In genomic region chr1:2554621-2555387, GRCh38 we compare ENCODE assay signal across 8 cellular contexts. TPM values are rescaled to one million over a fixed set of nuclear protein-coding genes. Genes with fewer than 3 reads are reported as not detected.
DNase-seq lines count a peak whose midpoint lies in the region; ATAC-seq and TF ChIP-seq lines count a peak whose summit lies in the region.

No MANE protein-coding gene starts in this region.

- H3K27ac Mint-ChIP-seq in CD4-positive, alpha-beta T cell: peak overlapping the region; percentile 98
- H3K27ac Mint-ChIP-seq in stimulated activated naive B cell treated with anti-CD40 and anti-IgM and Interleukin-4, amounts not matched to agents 10 μg/mL and 1 μg/mL and 100 μg/mL, for 72 hours: peak overlapping the region; percentile 98

- H3K27me3 ChIP-seq in CD4-positive, alpha-beta T cell (ENCODE audit: control insufficient read depth, insufficient read depth, low read length): no peaks in the 10 kb centered on the region

- no peaks in the 10 kb centered on the region for H3K9me3 Mint-ChIP-seq in CD4-positive, alpha-beta T cell
- H3K9me3 Mint-ChIP-seq in stimulated activated naive B cell treated with anti-CD40 and anti-IgM and Interleukin-4, amounts not matched to agents 10 μg/mL and 1 μg/mL and 100 μg/mL, for 72 hours: no peaks in the 10 kb centered on the region

- H3K27me3 Mint-ChIP-seq in CD4-positive, alpha-beta T cell: no peaks in the 10 kb centered on the region
- H3K27me3 Mint-ChIP-seq in stimulated activated naive B cell treated with anti-CD40 and anti-IgM and Interleukin-4, amounts not matched to agents 10 μg/mL and 1 μg/mL and 100 μg/mL, for 72 hours: no peaks in the 10 kb centered on the region

- peak in 9 of 10 experiments; percentile 23 to 65 (median 56) for DNase-seq in CD4-positive, alpha-beta T cell
- peak; percentile 18 to 34 for DNase-seq in Kasumi-1 (lab: John Stamatoyannopoulos, UW)
- DNase-seq in activated gamma-delta T cell treated with anti-CD3 and anti-CD28 coated beads, Interleukin-2, amount 50 U/mL, for 16 hours (ENCODE audit: low read depth): peak; percentile 45
- peak in 1 of 2 donors; percentile 64 for DNase-seq in left colon
- peak; percentile 61 for DNase-seq in stimulated activated naive B cell treated with anti-CD40 and anti-IgM and Interleukin-4, amounts not matched to agents 10 μg/mL and 1 μg/mL and 100 μg/mL, for 72 hours
- DNase-seq in EL: no peak
- DNase-seq in epidermal melanocyte (ENCODE audit: insufficient read length, low spot score): no peak
- no peak for DNase-seq in omental fat pad (ENCODE audit: low spot score)

- peaks cover 20% of the 10 kb centered on the region for H3K36me3 Mint-ChIP-seq in CD4-positive, alpha-beta T cell (ENCODE audit: low read depth)
- peaks cover 51 to 58% of the 10 kb centered on the region in 2 donors for H3K36me3 Mint-ChIP-seq in stimulated activated naive B cell treated with anti-CD40 and anti-IgM and Interleukin-4, amounts not matched to agents 10 μg/mL and 1 μg/mL and 100 μg/mL, for 72 hours

- ATAC-seq in CD4-positive, alpha-beta T cell (ENCODE audit: poor library complexity): peak; percentile 46
- ATAC-seq in left colon (peak; percentile 7), omental fat pad (ENCODE audit: low FRiP score) (no peak)
- peak; percentile 20 to 26 for ATAC-seq in stimulated activated naive B cell treated with anti-CD40 and anti-IgM and Interleukin-4, amounts not matched to agents 10 μg/mL and 1 μg/mL and 100 μg/mL, for 72 hours (replicated peaks)

- peak overlapping the region; percentile 96 for H3K27ac ChIP-seq in CD4-positive, alpha-beta T cell (ENCODE audit: low read depth, low read length)

- H3K9me3 ChIP-seq in CD4-positive, alpha-beta T cell (ENCODE audit: control insufficient read depth, low read length): no peaks in the 10 kb centered on the region

- POLR2A ChIA-PET in CD4-positive, alpha-beta T cell (lab: Charles Lee): interaction anchor here (1.3 to 5.7 kb wide), 6 partner anchors 8 to 163 kb away, joined by 3 to 133 read pairs (median 20); partner anchors contain the start of genes MORN1, PRXL2B and RER1

- CTCF ChIA-PET in CD4-positive, alpha-beta T cell (lab: Charles Lee): interaction anchor here (1.0 to 3.0 kb wide), 5 partner anchors 10 to 89 kb away, joined by 3 to 38 read pairs (median 5); no protein-coding TSS in a partner anchor

- H3K4me1 Mint-ChIP-seq in CD4-positive, alpha-beta T cell (ENCODE audit: low read depth): peaks cover 33% of the 10 kb centered on the region
- H3K4me1 Mint-ChIP-seq in stimulated activated naive B cell treated with anti-CD40 and anti-IgM and Interleukin-4, amounts not matched to agents 10 μg/mL and 1 μg/mL and 100 μg/mL, for 72 hours: peaks cover 50 to 82% of the 10 kb centered on the region in 2 donors

- intact Hi-C loops in CD4-positive, alpha-beta T cell (cut with DNase I, micrococcal nuclease): loop anchor here in 1 of 2 experiments (1.0 kb wide), 4 partner anchors 30 to 285 kb away; no protein-coding TSS in a partner anchor
- intact Hi-C loops in left colon (cut with DNase I, micrococcal nuclease): no loop called here

- TF ChIP-seq CTCF in CD4-positive, alpha-beta T cell (IDR thresholded peaks at IDR 0.05): peak; percentile 80
- TF ChIP-seq CTCF in omental fat pad (IDR thresholded peaks at IDR 0.05): no peak

- H3K4me3 Mint-ChIP-seq in CD4-positive, alpha-beta T cell: peak overlapping the region; percentile 97
- H3K4me3 Mint-ChIP-seq in stimulated activated naive B cell treated with anti-CD40 and anti-IgM and Interleukin-4, amounts not matched to agents 10 μg/mL and 1 μg/mL and 100 μg/mL, for 72 hours: peak overlapping the region; percentile 99 to 100

RNA-seq across cellular contexts. Expression of gene TNFRSF14, which starts 1.4 kb away (rescaled TPM):
- 100 to 1,000 TPM; 191 to 194 TPM for total RNA-seq in CD4-positive, alpha-beta T cell
- total RNA-seq in left colon: 100 to 1,000 TPM; 142 to 178 TPM
- total RNA-seq in omental fat pad: 100 to 1,000 TPM in 1 of 4 donors, 10 to 100 TPM in 3; 26.6 to 108 (median 41.5) TPM

RNA-seq across cellular contexts. Expression of gene HES5, which starts 24.7 kb away (rescaled TPM):
- total RNA-seq in CD4-positive, alpha-beta T cell: not detected
- total RNA-seq in left colon (1 to 10 TPM; 2.7 to 6.2 TPM), omental fat pad (not detected)

RNA-seq across cellular contexts. Expression of gene PANK4, which starts 28.4 kb away (rescaled TPM):
- 10 to 100 TPM; 42.9 to 47.0 TPM for total RNA-seq in CD4-positive, alpha-beta T cell
- total RNA-seq in left colon (10 to 100 TPM; 29.4 to 32.6 TPM), omental fat pad (10 to 100 TPM; 15.1 to 38.1 (median 27.4) TPM)

RNA-seq across cellular contexts. Expression of gene PRXL2B, which starts 31.8 kb away (rescaled TPM):
- total RNA-seq in CD4-positive, alpha-beta T cell: 10 to 100 TPM; 11.0 to 12.8 TPM
- total RNA-seq in left colon (10 to 100 TPM; 73.9 to 86.3 TPM), omental fat pad (10 to 100 TPM in 2 of 4 donors, 1 to 10 TPM in 2; 7.1 to 19.2 (median 8.8) TPM)

Comparison
In these comparisons a context has a peak if more than half of its experiments do, and no peak if none do; other contexts are left out.
1. DNase-seq: peak in CD4-positive, alpha-beta T cell (9 of 10), Kasumi-1 (2 of 2), activated gamma-delta T cell treated with anti-CD3 and anti-CD28 coated beads, Interleukin-2, amount 50 U/mL, for 16 hours (single experiment) and stimulated activated naive B cell treated with anti-CD40 and anti-IgM and Interleukin-4, amounts not matched to agents 10 μg/mL and 1 μg/mL and 100 μg/mL, for 72 hours (single experiment); none in EL (single experiment), epidermal melanocyte (single experiment) and omental fat pad (single experiment).